Comparison of ENCODE assay signal across 8 cellular contexts in the genomic region with DNA sequence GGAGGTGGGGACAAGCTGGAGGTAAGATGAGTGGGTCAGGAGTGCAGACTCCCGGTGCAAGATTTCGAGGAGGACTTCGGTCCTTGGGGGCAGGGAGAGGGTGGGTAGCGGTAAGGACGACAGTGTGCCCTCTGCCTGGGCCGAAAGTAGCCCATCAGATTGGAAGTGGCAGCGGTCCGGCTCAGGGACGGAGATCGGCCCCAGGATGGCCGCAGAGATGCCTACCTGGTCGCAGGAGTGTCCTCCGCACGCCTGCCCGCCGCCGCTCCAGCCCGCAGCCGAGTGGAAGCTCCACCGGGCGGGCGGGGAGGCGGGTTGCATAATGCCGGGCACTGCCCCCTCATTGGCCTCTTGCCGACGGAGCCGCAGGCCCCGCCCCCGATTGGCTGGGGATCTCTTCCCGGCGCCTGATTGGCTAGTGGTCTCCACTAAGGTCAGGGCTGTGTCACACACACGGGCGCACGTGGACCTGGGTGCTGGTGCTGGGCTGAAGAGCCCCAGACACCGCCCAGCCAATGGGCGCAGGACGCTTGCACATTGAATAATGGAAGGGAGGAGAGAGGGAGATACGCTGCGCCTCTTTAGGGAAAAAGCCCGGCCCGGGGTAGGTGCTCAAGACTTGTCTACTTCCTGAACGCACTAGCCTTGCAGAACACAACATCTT. TPM values are rescaled to one million over a fixed set of nuclear protein-coding genes. Genes with fewer than 3 reads are reported as not detected.
DNase-seq lines count a peak whose midpoint lies in the region; ATAC-seq and TF ChIP-seq lines count a peak whose summit lies in the region.

A gene with protein sequence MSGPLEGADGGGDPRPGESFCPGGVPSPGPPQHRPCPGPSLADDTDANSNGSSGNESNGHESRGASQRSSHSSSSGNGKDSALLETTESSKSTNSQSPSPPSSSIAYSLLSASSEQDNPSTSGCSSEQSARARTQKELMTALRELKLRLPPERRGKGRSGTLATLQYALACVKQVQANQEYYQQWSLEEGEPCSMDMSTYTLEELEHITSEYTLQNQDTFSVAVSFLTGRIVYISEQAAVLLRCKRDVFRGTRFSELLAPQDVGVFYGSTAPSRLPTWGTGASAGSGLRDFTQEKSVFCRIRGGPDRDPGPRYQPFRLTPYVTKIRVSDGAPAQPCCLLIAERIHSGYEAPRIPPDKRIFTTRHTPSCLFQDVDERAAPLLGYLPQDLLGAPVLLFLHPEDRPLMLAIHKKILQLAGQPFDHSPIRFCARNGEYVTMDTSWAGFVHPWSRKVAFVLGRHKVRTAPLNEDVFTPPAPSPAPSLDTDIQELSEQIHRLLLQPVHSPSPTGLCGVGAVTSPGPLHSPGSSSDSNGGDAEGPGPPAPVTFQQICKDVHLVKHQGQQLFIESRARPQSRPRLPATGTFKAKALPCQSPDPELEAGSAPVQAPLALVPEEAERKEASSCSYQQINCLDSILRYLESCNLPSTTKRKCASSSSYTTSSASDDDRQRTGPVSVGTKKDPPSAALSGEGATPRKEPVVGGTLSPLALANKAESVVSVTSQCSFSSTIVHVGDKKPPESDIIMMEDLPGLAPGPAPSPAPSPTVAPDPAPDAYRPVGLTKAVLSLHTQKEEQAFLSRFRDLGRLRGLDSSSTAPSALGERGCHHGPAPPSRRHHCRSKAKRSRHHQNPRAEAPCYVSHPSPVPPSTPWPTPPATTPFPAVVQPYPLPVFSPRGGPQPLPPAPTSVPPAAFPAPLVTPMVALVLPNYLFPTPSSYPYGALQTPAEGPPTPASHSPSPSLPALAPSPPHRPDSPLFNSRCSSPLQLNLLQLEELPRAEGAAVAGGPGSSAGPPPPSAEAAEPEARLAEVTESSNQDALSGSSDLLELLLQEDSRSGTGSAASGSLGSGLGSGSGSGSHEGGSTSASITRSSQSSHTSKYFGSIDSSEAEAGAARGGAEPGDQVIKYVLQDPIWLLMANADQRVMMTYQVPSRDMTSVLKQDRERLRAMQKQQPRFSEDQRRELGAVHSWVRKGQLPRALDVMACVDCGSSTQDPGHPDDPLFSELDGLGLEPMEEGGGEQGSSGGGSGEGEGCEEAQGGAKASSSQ (N-terminal part only) (minus strand): TSS at position 293 of the 664 bp plus-strand sequence. CDS start 1,698 bp downstream, outside the sequence.

- peak; percentile 96 for DNase-seq in HuH-7 (ENCODE audit: low spot score)
- peak; percentile 88 to 97 (median 97) for DNase-seq in Peyer's patch
- DNase-seq in activated T-cell treated with anti-CD3 and anti-CD28 coated beads, Interleukin-2, amount 50 U/mL, for 48 hours, result peak; percentile 91 to 94
- DNase-seq in stimulated activated CD8-positive, alpha-beta memory T cell treated with anti-CD3 and anti-CD28 coated beads, Interleukin-4, amount 100 ng/mL, for 4 hours (ENCODE audit: low read depth in 2 of 2, low spot score in 1 of 2), result peak; percentile 58 to 76

- H3F3A ChIP-seq in DOHH2 (ENCODE audit: control insufficient read depth, insufficient read depth), result peaks cover 11% of the 10 kb centered on the region

- H3K9ac ChIP-seq in mucosa of rectum (ENCODE audit: low read depth in 1 of 2, low read length in 2 of 2), result peak within 1 kb of the TSS; percentile 95 to 99

- WGBS in esophagus, 2 donors, result 3 to 5% methylated on average over 41 to 42 of the region's 42 CpGs

- H3K4me1 ChIP-seq in DOHH2 (ENCODE audit: control insufficient read depth, low read length), result peaks cover 64% of the 10 kb centered on the region
- peaks cover 2 to 40% (median 27%) of the 10 kb centered on the region in 4 donors for H3K4me1 ChIP-seq in Peyer's patch
- peaks cover 2 to 24% of the 10 kb centered on the region in 2 donors for H3K4me1 ChIP-seq in esophagus (ENCODE audit: control insufficient read depth in 2 of 2, insufficient read depth in 2 of 2, low read length in 1 of 2)
- peaks cover 51 to 56% of the 10 kb centered on the region in 2 donors for H3K4me1 ChIP-seq in mucosa of rectum (ENCODE audit: control insufficient read depth in 2 of 2, insufficient read depth in 2 of 2, low read length in 2 of 2)

- H3K4me3 ChIP-seq in DOHH2 (ENCODE audit: low read length) (peak within 1 kb of the TSS; percentile 90), Peyer's patch (peak within 1 kb of the TSS; percentile 37 to 62 (median 55)), esophagus (ENCODE audit: low read depth in 1 of 2, low read length in 2 of 2) (peak within 1 kb of the TSS; percentile 48 to 69), mucosa of rectum (ENCODE audit: low read length in 2 of 2) (peak within 1 kb of the TSS; percentile 74 to 89)

- H3K9me2 ChIP-seq in DOHH2 (replicated peaks; ENCODE audit: control insufficient read depth, low read length), result no peaks in the 10 kb centered on the region

- H4K20me1 ChIP-seq in DOHH2 (ENCODE audit: control insufficient read depth, insufficient read depth, low read depth, low read length), result no peaks in the 10 kb centered on the region

- H3K27me3 ChIP-seq in DOHH2 (ENCODE audit: control insufficient read depth, low read length) (no peaks in the 10 kb centered on the region), Peyer's patch (no peaks in the 10 kb centered on the region), esophagus (ENCODE audit: control insufficient read depth in 1 of 2, insufficient read depth in 2 of 2, low read length in 2 of 2) (no peaks in the 10 kb centered on the region), mucosa of rectum (ENCODE audit: control insufficient read depth in 2 of 2, insufficient read depth in 2 of 2, low read length in 2 of 2) (no peaks in the 10 kb centered on the region)

- ATAC-seq in HG02938 (IDR thresholded peaks at IDR 0.05; ENCODE audit: unreplicated experiment), result no peak

- H3K79me2 ChIP-seq in DOHH2 (ENCODE audit: control insufficient read depth, low read length), result peaks cover 24% of the 10 kb centered on the region

- no peak for TF ChIP-seq CTCF in DOHH2 (IDR thresholded peaks at IDR 0.05; ENCODE audit: low read depth, low read length, poor library complexity, severe bottlenecking)
- TF ChIP-seq CTCF in Peyer's patch (IDR thresholded peaks at IDR 0.05), result peak in 1 of 6 experiments; percentile 19

- peak within 1 kb of the TSS; percentile 64 for H3K27ac ChIP-seq in DOHH2 (ENCODE audit: low read depth, low read length)
- peak within 1 kb of the TSS; percentile 91 to 99 (median 99) for H3K27ac ChIP-seq in Peyer's patch
- peak within 1 kb of the TSS; percentile 100 for H3K27ac ChIP-seq in esophagus (ENCODE audit: low read depth in 2 of 2, low read length in 1 of 2)
- peak within 1 kb of the TSS; percentile 98 to 100 for H3K27ac ChIP-seq in mucosa of rectum (ENCODE audit: low read depth in 2 of 2, low read length in 2 of 2)

- peak; percentile 89 to 96 for TF ChIP-seq POLR2A in Peyer's patch (IDR thresholded peaks at IDR 0.05)

- H3K9me3 ChIP-seq in DOHH2 (ENCODE audit: control insufficient read depth, insufficient read depth, low read length) (no peaks in the 10 kb centered on the region), Peyer's patch (no peaks in the 10 kb centered on the region), esophagus (ENCODE audit: control insufficient read depth in 2 of 2, insufficient read depth in 1 of 2, low read depth in 1 of 2, low read length in 1 of 2) (no peaks in the 10 kb centered on the region), mucosa of rectum (ENCODE audit: control insufficient read depth in 2 of 2, low read length in 2 of 2) (no peaks in the 10 kb centered on the region)

- H3K4me2 ChIP-seq in DOHH2 (ENCODE audit: low read length), result peak within 1 kb of the TSS; percentile 99

- H3K36me3 ChIP-seq in DOHH2 (ENCODE audit: control insufficient read depth, low read length) (peaks cover 30% of the 10 kb centered on the region), Peyer's patch (peaks cover 0 to 38% (median 9%) of the 10 kb centered on the region in 3 donors), esophagus (ENCODE audit: control insufficient read depth in 2 of 2, insufficient read depth in 2 of 2, low read length in 1 of 2) (peaks cover 9 to 30% of the 10 kb centered on the region in 2 donors), mucosa of rectum (ENCODE audit: control insufficient read depth in 2 of 2, insufficient read depth in 2 of 2, low read length in 2 of 2) (peaks cover 32 to 36% of the 10 kb centered on the region in 2 donors)

RNA-seq across cellular contexts. Expression of the gene that starts here (rescaled TPM):
- total RNA-seq in Peyer's patch, result 100 to 1,000 TPM in 3 of 4 donors, 10 to 100 TPM in 1; 67.6 to 143 (median 119) TPM
- 10 to 100 TPM; 44.7 to 85.2 TPM for polyA plus RNA-seq in esophagus
